In the genomic region with DNA sequence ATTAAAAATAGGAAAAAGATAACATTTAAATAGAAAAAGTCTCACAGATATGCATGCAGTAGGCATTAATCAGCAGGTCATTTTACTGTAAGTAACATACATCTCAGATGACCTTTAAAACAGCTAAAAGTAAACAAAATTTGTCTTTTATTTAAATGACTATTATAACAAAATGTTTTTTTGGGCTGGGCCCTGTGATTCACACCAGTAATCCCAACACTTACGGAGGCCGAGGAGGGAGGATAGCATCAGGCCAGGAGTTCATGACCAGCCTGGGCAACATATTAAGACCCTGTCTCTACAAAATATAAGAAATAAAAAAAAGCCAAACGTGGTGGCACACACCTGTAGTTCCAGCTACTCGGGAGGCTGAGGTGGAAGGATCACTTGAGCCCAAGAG, we compare ENCODE assay signal across 11 cellular contexts. TPM values are rescaled to one million over a fixed set of nuclear protein-coding genes. Genes with fewer than 3 reads are reported as not detected.
DNase-seq lines count a peak whose midpoint lies in the region; ATAC-seq, FAIRE-seq and TF ChIP-seq lines count a peak whose summit lies in the region.
"Had no signal": no experiment of that assay in that cellular context is flagged by ENCODE, and none has a peak within 500 bp of the region (broad histone marks: within the 10 kb centered on the region; RNA-seq: fewer than 3 reads in every experiment).

No MANE protein-coding gene starts in this region.

- H3K27ac ChIP-seq in right atrium auricular region (peak overlapping the region; percentile 78 to 91), neutrophil (peak overlapping the region; percentile 95), aorta (ENCODE audit: low read depth in 1 of 2, low read length in 2 of 2) (peak overlapping the region; percentile 72 to 84)

- H3K27ac Mint-ChIP-seq in effector memory CD8-positive, alpha-beta T cell, result peak overlapping the region; percentile 99 to 100

- no peak for FAIRE-seq in RCC 7860 (lab: Jason Lieb, UNC)
- FAIRE-seq: colon had no signal

- H3K36me3 ChIP-seq in right atrium auricular region (no peaks in the 10 kb centered on the region), neutrophil (peaks cover 3% of the 10 kb centered on the region), aorta (ENCODE audit: control insufficient read depth in 1 of 2, insufficient read depth in 2 of 2, low read length in 1 of 2) (no peaks in the 10 kb centered on the region)

- H3K9me3 Mint-ChIP-seq in effector memory CD8-positive, alpha-beta T cell, result no peaks in the 10 kb centered on the region

- H3K4me3 Mint-ChIP-seq in effector memory CD8-positive, alpha-beta T cell, result peak overlapping the region in 1 of 2 donors; percentile 89

- H3K9me3 ChIP-seq in right atrium auricular region (no peaks in the 10 kb centered on the region), neutrophil (no peaks in the 10 kb centered on the region), aorta (ENCODE audit: control insufficient read depth, low read length) (no peaks in the 10 kb centered on the region)

- H3K27me3 ChIP-seq in right atrium auricular region, result no peaks in the 10 kb centered on the region
- H3K27me3 ChIP-seq in neutrophil, result no peaks in the 10 kb centered on the region
- no peaks in the 10 kb centered on the region for H3K27me3 ChIP-seq in aorta (ENCODE audit: control insufficient read depth in 1 of 2, insufficient read depth in 2 of 2, low read length in 1 of 2)

- H3K4me1 ChIP-seq in right atrium auricular region (peaks cover 0 to 82% of the 10 kb centered on the region in 2 donors), neutrophil (ENCODE audit: control insufficient read depth in 1 of 2, insufficient read depth in 1 of 2, low read depth in 1 of 2, low read length in 1 of 2) (peaks cover 70 to 71% of the 10 kb centered on the region in 2 experiments), aorta (ENCODE audit: control insufficient read depth in 1 of 2, insufficient read depth in 2 of 2, low read length in 2 of 2) (peaks cover 14 to 22% of the 10 kb centered on the region in 2 donors)

- WGBS in aorta, 2 donors, result 34 to 36% methylated on average over 4 of the region's 4 CpGs

- DNase-seq in right atrium auricular region (ENCODE audit: low spot score) (no peak), cardiac septum (ENCODE audit: low spot score) (no peak), aorta (no peak), putamen (ENCODE audit: low spot score) (no peak), RCC 7860 (ENCODE audit: low spot score) (no peak), nucleus accumbens (lab: John Stamatoyannopoulos, UW) (no peak)
- no peak for DNase-seq in effector memory CD8-positive, alpha-beta T cell
- DNase-seq: activated T-cell treated with anti-CD3 and anti-CD28 coated beads, Interleukin-2, amount 50 U/mL, for 1 hour; NCI-H1436 had no signal

- no peak for ATAC-seq in effector memory CD8-positive, alpha-beta T cell (replicated peaks)
- no peak for ATAC-seq in aorta (ENCODE audit: low FRiP score)

- H3K4me3 ChIP-seq in right atrium auricular region (no peak overlapping the region), neutrophil (ENCODE audit: low read depth in 1 of 2, low read length in 1 of 2) (peak overlapping the region in 1 of 2 experiments; percentile 48), aorta (ENCODE audit: low read length in 2 of 2) (no peak overlapping the region)

- TF ChIP-seq CTCF in right atrium auricular region (IDR thresholded peaks at IDR 0.05), result no peak
- TF ChIP-seq CTCF in neutrophil (IDR thresholded peaks at IDR 0.05), result no peak

- peaks cover 21% of the 10 kb centered on the region for H3K36me3 Mint-ChIP-seq in effector memory CD8-positive, alpha-beta T cell (ENCODE audit: insufficient read depth)

- intact Hi-C loops in cardiac septum (cut with DNase I) (no loop called here), aorta (cut with DNase I) (loop anchor here in 1 of 2 donors (5.0 kb wide), 2 partner anchors 59 to 74 kb away; no protein-coding TSS in a partner anchor)

- H3K27me3 Mint-ChIP-seq in effector memory CD8-positive, alpha-beta T cell, result no peaks in the 10 kb centered on the region

- H3K4me1 Mint-ChIP-seq in effector memory CD8-positive, alpha-beta T cell (ENCODE audit: low read depth in 2 of 2), result peaks cover 50 to 69% of the 10 kb centered on the region in 2 donors

RNA-seq across cellular contexts. Expression of a gene that starts 14.8 kb away (rescaled TPM):
- total RNA-seq in right atrium auricular region (10 to 100 TPM; 56.5 to 96.3 TPM), cardiac septum (45.6 TPM), aorta (100 to 1,000 TPM; 273 to 297 TPM)
- polyA plus RNA-seq in aorta, result 100 to 1,000 TPM in 1 of 2 donors, 10 to 100 TPM in 1; 61.1 to 134 TPM

RNA-seq across cellular contexts. Expression of a gene that starts 50.7 kb away (rescaled TPM):
- total RNA-seq in right atrium auricular region, result 1 to 10 TPM; 3.7 to 4.3 TPM
- total RNA-seq in cardiac septum, result 5.6 TPM
- total RNA-seq in aorta, result 1 to 10 TPM; 6.1 to 7.4 TPM
- 1 to 10 TPM in 1 of 2 donors, under 1 TPM in 1; 0.50 to 2.6 TPM for polyA plus RNA-seq in aorta
